1 cellular context compared by ENCODE assay signal in the genomic region with DNA sequence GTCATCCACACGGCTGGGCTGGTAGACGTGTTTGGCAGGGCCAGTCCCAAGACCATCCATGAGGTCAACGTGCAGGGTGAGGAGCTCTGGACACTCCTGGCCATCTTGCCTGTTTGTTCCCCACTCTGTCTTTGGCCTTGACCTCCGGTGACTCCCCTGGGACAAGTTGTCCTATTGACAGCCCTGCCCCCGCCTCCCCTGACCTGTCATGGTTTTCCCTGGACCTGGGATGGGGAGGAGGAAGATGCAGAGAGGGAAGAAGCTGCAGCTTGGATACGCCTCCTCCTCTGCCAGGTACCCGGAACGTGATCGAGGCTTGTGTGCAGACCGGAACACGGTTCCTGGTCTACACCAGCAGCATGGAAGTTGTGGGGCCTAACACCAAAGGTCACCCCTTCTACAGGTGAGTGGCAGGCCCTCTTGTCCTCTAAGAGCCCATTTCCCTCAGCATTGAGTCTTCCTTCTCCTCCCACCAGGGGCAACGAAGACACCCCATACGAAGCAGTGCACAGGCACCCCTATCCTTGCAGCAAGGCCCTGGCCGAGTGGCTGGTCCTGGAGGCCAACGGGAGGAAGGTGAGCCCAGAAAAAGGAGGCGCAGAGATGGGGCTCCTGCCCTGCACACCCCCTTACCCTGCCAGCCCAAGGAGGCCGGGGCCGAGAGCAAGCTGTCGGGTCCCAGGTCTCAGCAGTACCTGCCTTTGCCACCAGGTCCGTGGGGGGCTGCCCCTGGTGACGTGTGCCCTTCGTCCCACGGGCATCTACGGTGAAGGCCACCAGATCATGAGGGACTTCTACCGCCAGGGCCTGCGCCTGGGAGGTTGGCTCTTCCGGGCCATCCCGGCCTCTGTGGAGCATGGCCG.
TF ChIP-seq lines count a peak whose summit lies in the region.

No MANE protein-coding gene starts in this region.

TF ChIP-seq in IMR-90, 13 proteins besides CTCF, POLR2A, EP300 and RAD21:
- TF ChIP-seq, protein P1, sequence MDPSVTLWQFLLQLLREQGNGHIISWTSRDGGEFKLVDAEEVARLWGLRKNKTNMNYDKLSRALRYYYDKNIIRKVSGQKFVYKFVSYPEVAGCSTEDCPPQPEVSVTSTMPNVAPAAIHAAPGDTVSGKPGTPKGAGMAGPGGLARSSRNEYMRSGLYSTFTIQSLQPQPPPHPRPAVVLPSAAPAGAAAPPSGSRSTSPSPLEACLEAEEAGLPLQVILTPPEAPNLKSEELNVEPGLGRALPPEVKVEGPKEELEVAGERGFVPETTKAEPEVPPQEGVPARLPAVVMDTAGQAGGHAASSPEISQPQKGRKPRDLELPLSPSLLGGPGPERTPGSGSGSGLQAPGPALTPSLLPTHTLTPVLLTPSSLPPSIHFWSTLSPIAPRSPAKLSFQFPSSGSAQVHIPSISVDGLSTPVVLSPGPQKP (IDR thresholded peaks at IDR 0.05; ENCODE audit: borderline replicate concordance, low read depth, low read length), result no peak
- no peak for TF ChIP-seq NFE2L2 (IDR thresholded peaks at IDR 0.05; ENCODE audit: low read depth, low read length)
TF ChIP-seq in IMR-90: peak in this region for 0.
